28 cellular contexts compared by ENCODE assay signal in the genomic region with DNA sequence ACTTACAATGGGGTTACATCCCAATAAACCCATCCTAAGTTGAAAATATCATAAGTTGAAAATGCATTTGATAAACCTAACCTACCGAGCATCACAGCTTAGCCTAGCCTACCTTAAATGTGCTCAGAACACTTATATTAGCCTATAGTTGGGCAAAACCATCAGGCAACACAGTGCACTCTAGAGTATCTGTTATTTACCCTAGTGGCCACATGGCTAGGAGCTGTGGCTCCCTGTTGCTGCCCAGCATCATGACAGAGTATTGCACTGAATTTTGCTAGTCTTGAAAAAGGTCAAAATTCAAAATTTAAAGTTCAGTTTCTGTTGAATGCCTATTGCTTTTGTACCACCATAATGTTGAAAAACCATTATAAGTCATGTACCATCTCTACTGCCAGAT.
"Had no signal": no experiment of that assay in that cellular context is flagged by ENCODE, and none has a peak within 500 bp of the region (broad histone marks: within the 10 kb centered on the region; RNA-seq: fewer than 3 reads in every experiment).

No MANE protein-coding gene starts in this region.

- ATAC-seq: psoas muscle; right cardiac atrium; right lobe of liver; stimulated activated effector memory CD8-positive, alpha-beta T cell treated with anti-CD3 and anti-CD28 coated beads, Interleukin-12 subunit alpha, Interleukin-12 subunit beta, amount 100 ng/mL, for 72 hours; stimulated activated naive B cell treated with anti-CD40 and anti-IgM and Interleukin-4, amounts not matched to agents 10 μg/mL and 1 μg/mL and 100 μg/mL, for 72 hours had no signal

- H3K27me3 Mint-ChIP-seq: progenitor cell of endocrine pancreas; stimulated activated naive B cell treated with anti-CD40 and anti-IgM and Interleukin-4, amounts not matched to agents 10 μg/mL and 1 μg/mL and 100 μg/mL, for 72 hours; stimulated activated naive CD8-positive, alpha-beta T cell treated with anti-CD3 and anti-CD28 coated beads, Interleukin-15, Interleukin-2, amounts not matched to agents 100 ng/mL and 50 ng/mL, for 24 hours had no signal

- H3K9me3 ChIP-seq: ovary, psoas muscle, right lobe of liver, sigmoid colon, stomach, thoracic aorta, thyroid gland, tibial nerve, upper lobe of left lung, vagina had no signal

- H3K9me3 Mint-ChIP-seq: nephron; neural progenitor cell; stimulated activated effector memory CD8-positive, alpha-beta T cell treated with anti-CD3 and anti-CD28 coated beads, Interleukin-12 subunit alpha, Interleukin-12 subunit beta, amount 100 ng/mL, for 72 hours; stimulated activated naive B cell treated with anti-CD40 and anti-IgM and Interleukin-4, amounts not matched to agents 10 μg/mL and 1 μg/mL and 100 μg/mL, for 72 hours; stimulated activated naive CD8-positive, alpha-beta T cell treated with anti-CD3 and anti-CD28 coated beads, Interleukin-15, Interleukin-2, amounts not matched to agents 100 ng/mL and 50 ng/mL, for 24 hours had no signal

- H3K79me2 ChIP-seq: parathyroid adenoma had no signal

- DNase-seq: occipital lobe; ovary; posterior cingulate gyrus; psoas muscle; right cardiac atrium; right lobe of liver; sigmoid colon; small intestine; stimulated activated CD4-positive, alpha-beta T cell treated with anti-CD3 and anti-CD28 coated beads, Interleukin-15, amount 100 ng/mL, for 24 hours; stimulated activated CD4-positive, alpha-beta T cell treated with anti-CD3 and anti-CD28 coated beads, Interleukin-2, amount 100 ng/mL, for 24 hours; stimulated activated CD4-positive, alpha-beta T cell treated with anti-CD3 and anti-CD28 coated beads, Interleukin-2, amount 100 ng/mL, for 48 hours; stimulated activated CD4-positive, alpha-beta T cell treated with anti-CD3 and anti-CD28 coated beads, Interleukin-4, amount 100 ng/mL, for 24 hours; stimulated activated naive B cell treated with anti-CD40 and anti-IgM and Interleukin-4, amounts not matched to agents 10 μg/mL and 1 μg/mL and 100 μg/mL, for 72 hours; stimulated activated naive CD4-positive, alpha-beta T cell treated with Interleukin-2 at 50 U/mL for 16 hours; stomach; thyroid gland; trophoblast cell; upper lobe of left lung had no signal

- H3K4me1 ChIP-seq: neural progenitor cell, parathyroid adenoma, psoas muscle, right lobe of liver, sigmoid colon, stomach had no signal

- H3K9ac ChIP-seq: neural progenitor cell, parathyroid adenoma had no signal

- H2AFZ ChIP-seq: neural progenitor cell, parathyroid adenoma had no signal

- H3K4me3 ChIP-seq: neural progenitor cell, ovary, psoas muscle, right lobe of liver, sigmoid colon, stomach, thoracic aorta, thyroid gland, tibial nerve, upper lobe of left lung, vagina had no signal

- H3K36me3 ChIP-seq: neural progenitor cell, ovary, right lobe of liver, sigmoid colon, stomach, thoracic aorta, thyroid gland, tibial nerve, upper lobe of left lung, vagina had no signal

- H3K27ac Mint-ChIP-seq: nephron; neural progenitor cell; progenitor cell of endocrine pancreas; stimulated activated effector memory CD8-positive, alpha-beta T cell treated with anti-CD3 and anti-CD28 coated beads, Interleukin-12 subunit alpha, Interleukin-12 subunit beta, amount 100 ng/mL, for 72 hours; stimulated activated naive B cell treated with anti-CD40 and anti-IgM and Interleukin-4, amounts not matched to agents 10 μg/mL and 1 μg/mL and 100 μg/mL, for 72 hours; stimulated activated naive CD8-positive, alpha-beta T cell treated with anti-CD3 and anti-CD28 coated beads, Interleukin-15, Interleukin-2, amounts not matched to agents 100 ng/mL and 50 ng/mL, for 24 hours had no signal

- H3K27me3 ChIP-seq: neural progenitor cell, ovary, right lobe of liver, sigmoid colon, stomach, thyroid gland, tibial nerve, upper lobe of left lung, vagina had no signal

- H3K36me3 Mint-ChIP-seq: neural progenitor cell; stimulated activated effector memory CD8-positive, alpha-beta T cell treated with anti-CD3 and anti-CD28 coated beads, Interleukin-12 subunit alpha, Interleukin-12 subunit beta, amount 100 ng/mL, for 72 hours; stimulated activated naive B cell treated with anti-CD40 and anti-IgM and Interleukin-4, amounts not matched to agents 10 μg/mL and 1 μg/mL and 100 μg/mL, for 72 hours had no signal

- H3K4me3 Mint-ChIP-seq: nephron; neural progenitor cell; stimulated activated effector memory CD8-positive, alpha-beta T cell treated with anti-CD3 and anti-CD28 coated beads, Interleukin-12 subunit alpha, Interleukin-12 subunit beta, amount 100 ng/mL, for 72 hours; stimulated activated naive B cell treated with anti-CD40 and anti-IgM and Interleukin-4, amounts not matched to agents 10 μg/mL and 1 μg/mL and 100 μg/mL, for 72 hours; stimulated activated naive CD8-positive, alpha-beta T cell treated with anti-CD3 and anti-CD28 coated beads, Interleukin-15, Interleukin-2, amounts not matched to agents 100 ng/mL and 50 ng/mL, for 24 hours had no signal

- H3K4me2 ChIP-seq: neural progenitor cell had no signal

- H3K27ac ChIP-seq: neural progenitor cell, ovary, parathyroid adenoma, psoas muscle, right lobe of liver, sigmoid colon, stomach, thoracic aorta, thyroid gland, tibial nerve, upper lobe of left lung, vagina had no signal

- FAIRE-seq: small intestine, urothelium cell line had no signal

- H3K4me1 Mint-ChIP-seq: neural progenitor cell; stimulated activated effector memory CD8-positive, alpha-beta T cell treated with anti-CD3 and anti-CD28 coated beads, Interleukin-12 subunit alpha, Interleukin-12 subunit beta, amount 100 ng/mL, for 72 hours; stimulated activated naive B cell treated with anti-CD40 and anti-IgM and Interleukin-4, amounts not matched to agents 10 μg/mL and 1 μg/mL and 100 μg/mL, for 72 hours had no signal
